ENCODE assay signal across 1 cellular context in the genomic region with DNA sequence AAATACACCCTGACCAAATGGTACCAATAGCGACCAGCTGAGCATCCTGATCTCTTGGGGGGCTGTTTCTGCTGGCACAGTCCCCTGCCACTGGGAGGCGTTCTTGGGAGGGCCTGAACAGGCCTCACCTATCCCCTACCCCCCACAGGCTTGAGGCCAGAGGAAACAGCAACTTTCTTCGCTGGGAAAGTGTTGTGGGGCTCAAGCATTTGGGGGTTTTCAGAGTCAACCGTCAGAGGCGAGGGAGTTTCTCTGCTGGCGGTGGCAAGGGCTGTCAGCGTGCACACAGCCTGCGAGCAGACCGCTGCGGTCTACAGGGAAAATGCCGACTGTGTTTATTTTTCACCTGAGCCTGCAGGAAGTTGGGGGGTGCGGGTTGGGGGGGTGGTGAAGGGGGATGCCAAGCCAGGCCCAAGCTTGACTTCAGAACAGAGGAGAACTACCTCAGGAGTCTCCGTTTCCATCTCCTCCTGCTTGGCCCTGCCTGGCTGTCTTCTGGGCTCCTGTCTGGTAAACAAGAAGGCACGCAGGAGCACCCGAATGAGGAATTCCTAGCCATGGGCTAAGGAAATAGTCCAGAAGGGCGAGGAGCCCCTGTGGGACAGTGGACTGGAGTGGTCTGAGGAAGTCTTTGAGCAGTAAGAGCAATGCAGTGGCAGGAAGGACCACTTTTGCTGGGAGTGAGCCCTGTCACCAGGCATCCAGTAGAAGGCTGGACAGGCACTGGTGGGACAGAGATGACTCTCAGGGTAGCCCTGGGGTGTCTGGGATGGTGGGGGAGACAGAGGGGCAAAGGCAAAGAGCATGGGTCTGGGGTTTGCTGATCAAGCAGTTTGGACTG.
A peak's percentile ranks its signal among the peaks of the same experiment; 100 is the strongest.
TF ChIP-seq lines count a peak whose summit lies in the region.

No MANE protein-coding gene starts in this region.

TF ChIP-seq in GM12878, 131 proteins besides CTCF, POLR2A, EP300 and RAD21 (continued from another document):
- TF ChIP-seq USF1 (IDR thresholded peaks at IDR 0.05; ENCODE audit: borderline replicate concordance, extremely low read length, insufficient read depth, low read depth, low read length): no peak
- peak; percentile 95; the same call in 1 of the 2 replicates for TF ChIP-seq TBL1XR1 (IDR thresholded peaks at IDR 0.05; ENCODE audit: low read depth, low read length)
- 0 out of 2 replicates have a peak, but pooled peaks have one; percentile 17 for TF ChIP-seq ZNF24 (IDR thresholded peaks at IDR 0.05)
- TF ChIP-seq DPF2 (IDR thresholded peaks at IDR 0.05): 0 out of 2 replicates have a peak, but pooled peaks have one; percentile 66
- TF ChIP-seq ATF7 (IDR thresholded peaks at IDR 0.05; ENCODE audit: low read depth): peak; percentile 74
- peak; percentile 88 for TF ChIP-seq TCF12 (IDR thresholded peaks at IDR 0.05; ENCODE audit: low read depth, low read length)
- no peak for TF ChIP-seq PAX8 (IDR thresholded peaks at IDR 0.05)
- peak; percentile 80; the same call in 1 of the 2 replicates for TF ChIP-seq CREM (IDR thresholded peaks at IDR 0.05; ENCODE audit: low read depth)
- no peak for TF ChIP-seq MTA3 (IDR thresholded peaks at IDR 0.05; ENCODE audit: borderline replicate concordance, low read length)
- TF ChIP-seq JUND (IDR thresholded peaks at IDR 0.05; ENCODE audit: low read depth, low read length): peak; percentile 63; the same call in 1 of the 2 replicates
- 0 out of 2 replicates have a peak, but pooled peaks have one; percentile 73 for TF ChIP-seq RCOR1 (conservative IDR thresholded peaks at IDR 0.05; ENCODE audit: low read depth, low read length)
- TF ChIP-seq POLR2AphosphoS5 (IDR thresholded peaks at IDR 0.05; ENCODE audit: low read length): peak; percentile 49; the same call in 1 of the 2 replicates
- TF ChIP-seq SREBF1 (IDR thresholded peaks at IDR 0.05; ENCODE audit: low read length): no peak
- TF ChIP-seq NFXL1 (IDR thresholded peaks at IDR 0.05; ENCODE audit: borderline replicate concordance): no peak
- TF ChIP-seq ESRRA (IDR thresholded peaks at IDR 0.05; ENCODE audit: low read length): no peak
- peak; percentile 97 for TF ChIP-seq RELA (IDR thresholded peaks at IDR 0.05; ENCODE audit: borderline replicate concordance, partially characterized antibody)
- 0 out of 3 replicates have a peak, but pooled peaks have one; percentile 63 for TF ChIP-seq POU2F2 (IDR thresholded peaks at IDR 0.05; ENCODE audit: borderline replicate concordance, low read depth, low read length)
- TF ChIP-seq, protein P1, sequence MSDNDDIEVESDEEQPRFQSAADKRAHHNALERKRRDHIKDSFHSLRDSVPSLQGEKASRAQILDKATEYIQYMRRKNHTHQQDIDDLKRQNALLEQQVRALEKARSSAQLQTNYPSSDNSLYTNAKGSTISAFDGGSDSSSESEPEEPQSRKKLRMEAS (IDR thresholded peaks at IDR 0.05; ENCODE audit: low read depth, low read length): peak; percentile 65
- TF ChIP-seq MXI1 (IDR thresholded peaks at IDR 0.05; ENCODE audit: low read depth, low read length): peak; percentile 88
- TF ChIP-seq CHD2 (IDR thresholded peaks at IDR 0.05; ENCODE audit: borderline replicate concordance, low read depth, low read length): peak; percentile 90
- TF ChIP-seq STAT1 (conservative IDR thresholded peaks at IDR 0.05): no peak
- TF ChIP-seq, protein P2, sequence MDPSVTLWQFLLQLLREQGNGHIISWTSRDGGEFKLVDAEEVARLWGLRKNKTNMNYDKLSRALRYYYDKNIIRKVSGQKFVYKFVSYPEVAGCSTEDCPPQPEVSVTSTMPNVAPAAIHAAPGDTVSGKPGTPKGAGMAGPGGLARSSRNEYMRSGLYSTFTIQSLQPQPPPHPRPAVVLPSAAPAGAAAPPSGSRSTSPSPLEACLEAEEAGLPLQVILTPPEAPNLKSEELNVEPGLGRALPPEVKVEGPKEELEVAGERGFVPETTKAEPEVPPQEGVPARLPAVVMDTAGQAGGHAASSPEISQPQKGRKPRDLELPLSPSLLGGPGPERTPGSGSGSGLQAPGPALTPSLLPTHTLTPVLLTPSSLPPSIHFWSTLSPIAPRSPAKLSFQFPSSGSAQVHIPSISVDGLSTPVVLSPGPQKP (IDR thresholded peaks at IDR 0.05; ENCODE audit: low read depth, low read length): no peak; the same call in 1 of the 2 replicates
- peak; percentile 73 for TF ChIP-seq NR2F1 (conservative IDR thresholded peaks at IDR 0.05)
- TF ChIP-seq ZNF687 (IDR thresholded peaks at IDR 0.05): peak; percentile 99
- TF ChIP-seq HDGF (IDR thresholded peaks at IDR 0.05): 0 out of 2 replicates have a peak, but pooled peaks have one; percentile 20
- TF ChIP-seq TCF3 (IDR thresholded peaks at IDR 0.05; ENCODE audit: borderline replicate concordance, insufficient read depth, low read depth, low read length): peak; percentile 44; the same call in 1 of the 2 replicates
